Comparison of ENCODE assay signal across 25 cellular contexts in genomic region chr7:30202671-30203070, GRCh38.
"Had no signal": no experiment of that assay in that cellular context is flagged by ENCODE, and none has a peak within 500 bp of the region (broad histone marks: within the 10 kb centered on the region; RNA-seq: fewer than 3 reads in every experiment).

No MANE protein-coding gene starts in this region.

- H3K4me2 ChIP-seq: PC-9 had no signal

- H2AFZ ChIP-seq: PC-9 had no signal

- H3K27ac ChIP-seq: ascending aorta, body of pancreas, PC-9 had no signal

- DNase-seq: activated CD4-positive, alpha-beta memory T cell treated with anti-CD3 and anti-CD28 coated beads for 36 hours; activated CD4-positive, alpha-beta T cell treated with anti-CD3 and anti-CD28 coated beads, Interleukin-2, amount 10 ng/mL, durations not matched to agents 7 days and 5 days; activated CD4-positive, CD25-positive, alpha-beta regulatory T cell; activated CD8-positive, alpha-beta memory T cell treated with anti-CD3 and anti-CD28 coated beads for 24 hours; activated effector memory CD4-positive, alpha-beta T cell treated with anti-CD3 and anti-CD28 coated beads, Interleukin-2, amount 50 U/mL, for 16 hours; activated naive CD4-positive, alpha-beta T cell treated with Interleukin-2 at 50 U/mL for 16 hours; activated naive CD8-positive, alpha-beta T cell treated with anti-CD3 and anti-CD28 coated beads, Interleukin-2, amount 50 U/mL, for 24 hours; activated T-cell treated with anti-CD3 and anti-CD28 coated beads, Interleukin-2, amount 50 U/mL, for 4 hours; amniotic stem cell; body of pancreas; MM.1S; NCI-H1105; NCI-H1436; NCI-H187; NCI-H2081; NCI-H510A treated with DMSO at 0.1 percent for 48 hours; NCI-H69; NK-92 treated with Interleukin-12 subunit alpha and Interleukin-12 subunit beta, amount 100 ng/mL, for 24 hours; PC-9; SHP77 treated with DMSO at 0.1 percent for 48 hours; T-helper 17 cell; T-helper 9 cell had no signal

- ATAC-seq: activated naive CD4-positive, alpha-beta T cell treated with anti-CD3 and anti-CD28 coated beads, Interleukin-2, amount 50 U/mL, for 72 hours; activated naive CD8-positive, alpha-beta T cell treated with anti-CD3 and anti-CD28 coated beads, Interleukin-2, amount 50 U/mL, for 24 hours; activated T-cell treated with anti-CD3 and anti-CD28 coated beads, Interleukin-2, amount 50 U/mL, for 4 hours; body of pancreas; T-helper 17 cell had no signal

- H3K4me1 ChIP-seq: ascending aorta, body of pancreas had no signal

- H3K9me3 ChIP-seq: ascending aorta, body of pancreas had no signal

- H3K36me3 ChIP-seq: ascending aorta had no signal

- H3K4me3 ChIP-seq: ascending aorta, body of pancreas, PC-9 had no signal

- H3K27me3 ChIP-seq: ascending aorta, body of pancreas had no signal

- FAIRE-seq: TTC549 had no signal
